Comparison of ENCODE assay signal across 8 cellular contexts in genomic region chr11:36500315-36500721, GRCh38. TPM values are rescaled to one million over a fixed set of nuclear protein-coding genes. Genes with fewer than 3 reads are reported as not detected.
A peak's percentile ranks its signal among the peaks of the same experiment; 100 is the strongest.
DNase-seq lines count a peak whose midpoint lies in the region; ATAC-seq and TF ChIP-seq lines count a peak whose summit lies in the region.

No MANE protein-coding gene starts in this region.

- CTCF ChIA-PET in BJ (lab: Yijun Ruan, JAX) = interaction anchor here (0.5 to 3.2 kb wide), 6 partner anchors 8 to 208 kb away, joined by 3 to 27 read pairs (median 3); partner anchors contain the start of gene TRAF6

- intact Hi-C loops in heart right ventricle (cut with DNase I) = no loop called here

- H3K27ac ChIP-seq in heart right ventricle = peak overlapping the region in 9 of 10 donors; percentile 4 to 81 (median 66)

- peak; percentile 80 for DNase-seq in BJ (ENCODE audit: low read depth)
- peak; percentile 35 to 37 for DNase-seq in SW 1271 (lab: John Stamatoyannopoulos, UW)
- peak in 1 of 2 donors; percentile 40 for DNase-seq in heart right ventricle
- no peak for DNase-seq in stimulated activated naive CD8-positive, alpha-beta T cell treated with anti-CD3 and anti-CD28 coated beads, Interleukin-15, Interleukin-2, amounts not matched to agents 100 U/mL and 50 U/mL, for 24 hours
- DNase-seq in NCI-H146 (lab: John Stamatoyannopoulos, UW) = no peak
- DNase-seq in NCI-H2171 (lab: John Stamatoyannopoulos, UW) = no peak

- peak; percentile 94 for ATAC-seq in GM19043 (IDR thresholded peaks at IDR 0.05; ENCODE audit: low read depth, unreplicated experiment)
- peak; percentile 80 for ATAC-seq in HG03175 (IDR thresholded peaks at IDR 0.05; ENCODE audit: unreplicated experiment)
- ATAC-seq in heart right ventricle = peak; percentile 86 to 99 (median 95)
- peak; percentile 79 for ATAC-seq in stimulated activated naive CD8-positive, alpha-beta T cell treated with anti-CD3 and anti-CD28 coated beads, Interleukin-15, Interleukin-2, amounts not matched to agents 100 U/mL and 50 U/mL, for 24 hours

- no peak for TF ChIP-seq CTCF in BJ (IDR thresholded peaks at IDR 0.05; ENCODE audit: insufficient read depth, low read depth, low read length)
- no peak for TF ChIP-seq CTCF in heart right ventricle (IDR thresholded peaks at IDR 0.05)

- H3K27me3 ChIP-seq in BJ (ENCODE audit: control insufficient read depth, insufficient read depth, low read length) (no peaks in the 10 kb centered on the region), heart right ventricle (no peaks in the 10 kb centered on the region)

- peaks cover 2% of the 10 kb centered on the region; the same call in 1 of the 2 replicates for H3K36me3 ChIP-seq in BJ (ENCODE audit: control insufficient read depth, insufficient read depth, low read length)
- peaks cover 0 to 83% (median 32%) of the 10 kb centered on the region in 9 donors for H3K36me3 ChIP-seq in heart right ventricle

- POLR2A ChIA-PET in BJ (lab: Charles Lee) = no interaction called here

- H3K9me3 ChIP-seq in heart right ventricle = no peaks in the 10 kb centered on the region

- no peak overlapping the region for H3K4me3 ChIP-seq in BJ (ENCODE audit: low read depth, low read length)
- no peak overlapping the region for H3K4me3 ChIP-seq in heart right ventricle

- H3K4me1 ChIP-seq in heart right ventricle = peaks cover 8 to 56% (median 50%) of the 10 kb centered on the region in 9 donors

- 14 to 18% methylated on average over 1 of the region's 1 CpG for WGBS in heart right ventricle, 2 donors

RNA-seq across cellular contexts. Expression of gene TRAF6, which starts 9.8 kb away (rescaled TPM):
- polyA plus RNA-seq in BJ (2011; rRNA removed) (6.2 and 9.0 TPM in 2 replicates), heart right ventricle (1 to 10 TPM; 3.0 to 3.7 TPM)
- 6.1 and 9.7 TPM in 2 replicates for polyA minus RNA-seq in BJ (2011; rRNA and poly(A)+ RNA removed)
- 10 to 100 TPM; 11.5 to 18.2 (median 13.4) TPM for total RNA-seq in heart right ventricle

Comparison
In these comparisons a context has a peak if more than half of its experiments do, and no peak if none do; other contexts are left out.
1. DNase-seq: peak in BJ (single experiment) and SW 1271 (2 of 2); none in stimulated activated naive CD8-positive, alpha-beta T cell treated with anti-CD3 and anti-CD28 coated beads, Interleukin-15, Interleukin-2, amounts not matched to agents 100 U/mL and 50 U/mL, for 24 hours (single experiment), NCI-H146 (single experiment) and NCI-H2171 (single experiment).
2. Peak in every context shown above with its lines, with median percentiles within 50 percentile points of each other: ATAC-seq.